16 cellular contexts compared by ENCODE assay signal in the genomic region with DNA sequence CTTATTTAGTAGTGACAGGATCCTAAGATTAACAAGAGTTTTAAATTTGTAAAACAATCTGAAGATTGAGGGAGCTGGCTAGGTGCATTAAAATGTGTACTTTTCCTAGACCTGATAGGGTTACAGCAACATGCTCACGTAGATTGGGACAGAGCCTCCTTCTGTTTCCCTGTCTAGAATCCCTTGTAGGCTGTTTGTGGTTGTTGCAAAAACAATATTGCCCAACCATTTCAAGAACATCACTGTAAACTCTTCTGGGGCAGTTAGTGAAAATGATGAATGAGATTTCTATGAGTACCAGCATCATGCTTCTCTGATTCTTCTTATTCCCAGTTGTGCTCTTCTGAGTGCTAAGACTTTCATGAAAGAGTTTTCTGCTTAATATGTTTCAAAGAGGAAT. TPM values are rescaled to one million over a fixed set of nuclear protein-coding genes. Genes with fewer than 3 reads are reported as not detected.
"Had no signal": no experiment of that assay in that cellular context is flagged by ENCODE, and none has a peak within 500 bp of the region (broad histone marks: within the 10 kb centered on the region; RNA-seq: fewer than 3 reads in every experiment).

No MANE protein-coding gene starts in this region.

- H3K4me3 ChIP-seq: psoas muscle, sigmoid colon had no signal

- H3K9me3 ChIP-seq: neutrophil, psoas muscle, sigmoid colon had no signal

- H3K27me3 ChIP-seq: foreskin keratinocyte, neutrophil, sigmoid colon had no signal

- H3K27ac ChIP-seq: foreskin keratinocyte, neutrophil, psoas muscle, sigmoid colon had no signal

- H3K4me1 ChIP-seq: foreskin keratinocyte, psoas muscle, sigmoid colon had no signal

- ATAC-seq: esophagus mucosa; foreskin keratinocyte; naive thymus-derived CD8-positive, alpha-beta T cell; psoas muscle had no signal

- DNase-seq: effector memory CD4-positive, alpha-beta T cell; foreskin keratinocyte; head of caudate nucleus; hippocampal formation; kidney glomerular epithelial cell; naive thymus-derived CD8-positive, alpha-beta T cell; psoas muscle; retina; sigmoid colon; small intestine; stimulated activated CD4-positive, alpha-beta T cell treated with anti-CD3 and anti-CD28 coated beads, Interleukin-12 subunit alpha, Interleukin-12 subunit beta, amount 100 ng/mL, for 4 hours; stimulated activated CD4-positive, alpha-beta T cell treated with anti-CD3 and anti-CD28 coated beads, Interleukin-2, amount 100 ng/mL, for 48 hours; stimulated activated naive CD4-positive, alpha-beta T cell treated with Interleukin-2 at 50 U/mL for 16 hours had no signal

RNA-seq across cellular contexts. Expression of a gene that starts 14.7 kb away (rescaled TPM):
- total RNA-seq: naive thymus-derived CD8-positive, alpha-beta T cell had no signal
- polyA plus RNA-seq: naive thymus-derived CD8-positive, alpha-beta T cell; neural cell had no signal
